ENCODE assay signal across 22 cellular contexts in genomic region chr20:48613926-48614325, GRCh38.
"Had no signal": no experiment of that assay in that cellular context is flagged by ENCODE, and none has a peak within 500 bp of the region (broad histone marks: within the 10 kb centered on the region; RNA-seq: fewer than 3 reads in every experiment).

No MANE protein-coding gene starts in this region.

- ATAC-seq: activated CD8-positive, alpha-beta memory T cell treated with anti-CD3 and anti-CD28 coated beads, Interleukin-2, amount 10 ng/mL, durations not matched to agents 7 days and 5 days; body of pancreas; T-helper 17 cell; WTC11 had no signal

- H3K27ac ChIP-seq: ascending aorta, body of pancreas had no signal

- H3K4me3 ChIP-seq: ascending aorta, body of pancreas had no signal

- H3K36me3 ChIP-seq: ascending aorta had no signal

- H3K27me3 ChIP-seq: ascending aorta, body of pancreas had no signal

- H3K4me1 ChIP-seq: ascending aorta, body of pancreas had no signal

- FAIRE-seq: bronchial epithelial cell, RCC 7860 had no signal

- DNase-seq: activated CD4-positive, alpha-beta T cell treated with anti-CD3 and anti-CD28 coated beads, Interleukin-2, amount 10 ng/mL, durations not matched to agents 24 days and 14 days; activated CD4-positive, alpha-beta T cell treated with anti-CD3 and anti-CD28 coated beads, Interleukin-2, amount 50 U/mL, for 48 hours; activated CD8-positive, alpha-beta memory T cell treated with anti-CD3 and anti-CD28 coated beads, Interleukin-2, amount 10 ng/mL, durations not matched to agents 7 days and 5 days; activated effector memory CD4-positive, alpha-beta T cell treated with anti-CD3 and anti-CD28 coated beads, Interleukin-2, amount 50 U/mL, for 16 hours; activated naive CD4-positive, alpha-beta T cell treated with anti-CD3 and anti-CD28 coated beads for 36 hours; activated naive CD8-positive, alpha-beta T cell treated with anti-CD3 and anti-CD28 coated beads for 36 hours; body of pancreas; central memory CD4-positive, alpha-beta T cell; MM.1S; NCI-H1105; NCI-H1436; NCI-H1694 treated with DMSO at 0.1 percent for 48 hours; NCI-H2029 treated with DMSO at 0.1 percent for 48 hours; NCI-H510A treated with DMSO at 0.1 percent for 48 hours; NCI-H69; SIG-M5; T-helper 9 cell had no signal

- H3K9me3 ChIP-seq: ascending aorta, body of pancreas had no signal
